ENCODE assay signal across 24 cellular contexts in the genomic region with DNA sequence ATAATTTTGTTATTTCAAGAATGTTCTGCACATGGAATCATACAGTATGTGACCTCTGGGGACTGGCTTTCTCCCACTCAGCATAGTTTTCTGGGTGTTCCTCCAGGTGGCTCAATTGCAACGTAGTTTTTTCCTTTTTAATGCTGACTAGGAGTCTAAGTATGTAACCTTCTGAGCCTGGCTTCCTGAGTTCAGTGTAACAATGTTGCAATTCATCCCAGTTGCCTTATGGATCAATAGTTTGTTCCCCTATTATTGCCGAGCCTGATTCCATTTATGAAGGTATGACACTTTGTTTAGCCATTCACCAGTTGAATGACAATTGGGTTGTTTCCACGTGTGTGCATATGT.
DNase-seq lines count a peak whose midpoint lies in the region; ATAC-seq, FAIRE-seq and TF ChIP-seq lines count a peak whose summit lies in the region.
"Had no signal": no experiment of that assay in that cellular context is flagged by ENCODE, and none has a peak within 500 bp of the region (broad histone marks: within the 10 kb centered on the region; RNA-seq: fewer than 3 reads in every experiment).

No MANE protein-coding gene starts in this region.

- peak overlapping the region; percentile 2 for H3K4me2 ChIP-seq in endothelial cell of umbilical vein (ENCODE audit: insufficient read depth, low read length)
- no peak overlapping the region for H3K4me2 ChIP-seq in HepG2 (ENCODE audit: low read depth, low read length)
- H3K4me2 ChIP-seq: BLaER1, GM23338 had no signal

- DNase-seq in RWPE2 (ENCODE audit: low spot score) = no peak
- peak; percentile 53 for DNase-seq in endothelial cell of umbilical vein (ENCODE audit: low read depth, low spot score)
- no peak for DNase-seq in HepG2 (ENCODE audit: low spot score)
- DNase-seq in urothelium cell line (ENCODE audit: low spot score) = no peak
- DNase-seq in retina = no peak
- no peak for DNase-seq in NCI-H187 treated with DMSO at 0.1 percent for 48 hours (lab: John Stamatoyannopoulos, UW)
- DNase-seq in stimulated activated naive B cell treated with anti-CD40 and anti-IgM and Interleukin-4, amounts not matched to agents 10 μg/mL and 1 μg/mL and 100 μg/mL, for 72 hours = no peak
- DNase-seq: CD4-positive, alpha-beta T cell; COR-L47; DND-41; Karpas-422; MV-4-11; NCI-H1105 treated with DMSO at 0.1 percent for 48 hours; NCI-H2081; NCI-H2171; NCI-H524 treated with DMSO at 0.1 percent for 48 hours; OCI-M1 had no signal

- dilution Hi-C loops in endothelial cell of umbilical vein (cut with MboI; ENCODE audit: extremely low pct_ligation_motif_present, low sequenced_read_pairs) = no loop called here

- H3K36me3 ChIP-seq in RWPE2 (ENCODE audit: low read depth) (peaks cover 21% of the 10 kb centered on the region), endothelial cell of umbilical vein (ENCODE audit: control insufficient read depth in 2 of 2, extremely low read depth in 1 of 2, insufficient read depth in 2 of 2, low read length in 2 of 2) (peaks cover 0 to 8% of the 10 kb centered on the region in 2 experiments), HepG2 (replicated peaks in 1 of 2; ENCODE audit: control insufficient read depth in 1 of 2, insufficient read depth in 2 of 2, low read length in 2 of 2) (peaks cover 13 to 34% of the 10 kb centered on the region in 2 experiments; a peak in 4 of 5 replicates)

- no peak overlapping the region for H2AFZ ChIP-seq in endothelial cell of umbilical vein (ENCODE audit: low read depth, low read length)
- no peak overlapping the region for H2AFZ ChIP-seq in HepG2 (ENCODE audit: low read length)
- H2AFZ ChIP-seq: GM23338 had no signal

- H3K9me1 ChIP-seq in endothelial cell of umbilical vein (replicated peaks; ENCODE audit: control insufficient read depth, extremely low read depth, insufficient read depth, low read length) = no peaks in the 10 kb centered on the region

- H3K79me2 ChIP-seq in endothelial cell of umbilical vein (ENCODE audit: control insufficient read depth, insufficient read depth, low read length) (no peaks in the 10 kb centered on the region), HepG2 (ENCODE audit: insufficient read depth, low read length) (no peaks in the 10 kb centered on the region)

- H3K4me3 Mint-ChIP-seq in stimulated activated naive B cell treated with anti-CD40 and anti-IgM and Interleukin-4, amounts not matched to agents 10 μg/mL and 1 μg/mL and 100 μg/mL, for 72 hours = no peak overlapping the region
- H3K4me3 Mint-ChIP-seq: CD4-positive, alpha-beta T cell; GM23338 had no signal

- H3K27ac ChIP-seq in RWPE2 (ENCODE audit: poor library complexity, severe bottlenecking) (peak overlapping the region; percentile 22), endothelial cell of umbilical vein (ENCODE audit: insufficient read depth, low read depth, low read length) (peak overlapping the region; percentile 61), HepG2 (ENCODE audit: extremely low read length, insufficient read depth, low read length) (no peak overlapping the region)
- H3K27ac ChIP-seq: BLaER1, SJSA1 had no signal

- TF ChIP-seq POLR2A in endothelial cell of umbilical vein (IDR thresholded peaks at IDR 0.05; ENCODE audit: low read depth, low read length) = no peak
- no peak for TF ChIP-seq POLR2A in HepG2 (IDR thresholded peaks at IDR 0.05; ENCODE audit: insufficient read depth in 1 of 2, low read depth in 2 of 2, low read length in 2 of 2)

- no peak for TF ChIP-seq RAD21 in HepG2 (CRISPR knock-in tag; IDR thresholded peaks at IDR 0.05)

- no peaks in the 10 kb centered on the region for H3K27me3 Mint-ChIP-seq in stimulated activated naive B cell treated with anti-CD40 and anti-IgM and Interleukin-4, amounts not matched to agents 10 μg/mL and 1 μg/mL and 100 μg/mL, for 72 hours
- H3K27me3 Mint-ChIP-seq: CD4-positive, alpha-beta T cell had no signal

- BruUV-seq in endothelial cell of umbilical vein (replicated peaks; lab: Mats Ljungman, UMichigan) = no TSS peak
- BruUV-seq in HepG2 (replicated peaks; lab: Mats Ljungman, UMichigan) = no TSS peak

- H3K4me3 ChIP-seq in RWPE2 (ENCODE audit: severe bottlenecking) (no peak overlapping the region), endothelial cell of umbilical vein (replicated peaks in 1 of 3; ENCODE audit: insufficient read depth in 1 of 3, low read depth in 1 of 3, low read length in 3 of 3) (no peak overlapping the region), HepG2 (replicated peaks in 1 of 3; ENCODE audit: insufficient read depth in 1 of 3, low read depth in 2 of 3, low read length in 3 of 3) (no peak overlapping the region)
- H3K4me3 ChIP-seq: BLaER1, GM12878, GM23338, HAP-1, SJSA1 had no signal

- TF ChIP-seq CTCF in RWPE2 (IDR thresholded peaks at IDR 0.05; ENCODE audit: poor library complexity, severe bottlenecking) (no peak), endothelial cell of umbilical vein (IDR thresholded peaks at IDR 0.05; ENCODE audit: extremely low read depth in 1 of 2, insufficient read depth in 1 of 2, low read depth in 1 of 2, low read length in 2 of 2) (no peak), HepG2 (CRISPR knock-in tag; IDR thresholded peaks at IDR 0.05) (no peak)

- WGBS in HepG2 (ENCODE audit: low lambda C conversion rate) = 77% methylated on average over 3 of the region's 3 CpGs

- in situ Hi-C loops in HepG2 (cut with HindIII; ENCODE audit: extremely low pct_ligation_motif_present, low pct_unique_long_range_greater_than_20kb) = no loop called here

- H3K9me3 Mint-ChIP-seq in stimulated activated naive B cell treated with anti-CD40 and anti-IgM and Interleukin-4, amounts not matched to agents 10 μg/mL and 1 μg/mL and 100 μg/mL, for 72 hours = peaks cover 4 to 5% of the 10 kb centered on the region in 2 donors
- H3K9me3 Mint-ChIP-seq: CD4-positive, alpha-beta T cell had no signal

- no peak overlapping the region for H3K27ac Mint-ChIP-seq in stimulated activated naive B cell treated with anti-CD40 and anti-IgM and Interleukin-4, amounts not matched to agents 10 μg/mL and 1 μg/mL and 100 μg/mL, for 72 hours
- H3K27ac Mint-ChIP-seq: CD4-positive, alpha-beta T cell; GM23338 had no signal

- no peaks in the 10 kb centered on the region for H3K9me3 ChIP-seq in RWPE2 (ENCODE audit: severe bottlenecking)
- H3K9me3 ChIP-seq in endothelial cell of umbilical vein (replicated peaks; ENCODE audit: control insufficient read depth, insufficient read depth, low read length) = no peaks in the 10 kb centered on the region
- no peaks in the 10 kb centered on the region for H3K9me3 ChIP-seq in HepG2 (ENCODE audit: low read length)
- H3K9me3 ChIP-seq: HAP-1 had no signal

- H3K9ac ChIP-seq in endothelial cell of umbilical vein (replicated peaks; ENCODE audit: extremely low read depth, insufficient read depth, low read length) (no peak overlapping the region), HepG2 (ENCODE audit: insufficient read depth, low read depth, low read length) (no peak overlapping the region)
- H3K9ac ChIP-seq: BLaER1 had no signal

- ATAC-seq in RWPE2 (ENCODE audit: low read depth) (peak; percentile 50; the same call in 1 of the 3 replicates), HepG2 (peak; percentile 36)
- no peak for ATAC-seq in stimulated activated naive B cell treated with anti-CD40 and anti-IgM and Interleukin-4, amounts not matched to agents 10 μg/mL and 1 μg/mL and 100 μg/mL, for 72 hours (replicated peaks)
- ATAC-seq: GM12878, GM23338, Right ventricle myocardium inferior had no signal

- CTCF ChIA-PET in endothelial cell of umbilical vein (lab: Charles Lee) (interaction anchor here (2.1 kb wide), 1 partner anchor 14 kb away, joined by 6 read pairs; no protein-coding TSS in a partner anchor), HepG2 (lab: Yijun Ruan, JAX; ENCODE audit: low intra/inter-chr PET ratio, low total read pairs) (no interaction called here)

- FAIRE-seq in endothelial cell of umbilical vein (lab: Jason Lieb, UNC) = peak; percentile 82
- no peak for FAIRE-seq in HepG2 (lab: Jason Lieb, UNC)
- FAIRE-seq in urothelium cell line (lab: Jason Lieb, UNC) = peak; percentile 87
- FAIRE-seq: GM12878, RCC 7860 had no signal

- TF ChIP-seq EP300 in HepG2 (IDR thresholded peaks at IDR 0.05; ENCODE audit: low read depth in 2 of 2, low read length in 2 of 2) (no peak), HepG2 (CRISPR knock-in tag; IDR thresholded peaks at IDR 0.05; ENCODE audit: borderline replicate concordance) (no peak)

- POLR2A ChIA-PET in endothelial cell of umbilical vein (lab: Charles Lee) (interaction anchor here (0.6 kb wide), 1 partner anchor 125 kb away, joined by 4 read pairs; no protein-coding TSS in a partner anchor), HepG2 (lab: Yijun Ruan, JAX) (no interaction called here)

- peaks cover 45 to 75% of the 10 kb centered on the region in 2 donors for H3K36me3 Mint-ChIP-seq in stimulated activated naive B cell treated with anti-CD40 and anti-IgM and Interleukin-4, amounts not matched to agents 10 μg/mL and 1 μg/mL and 100 μg/mL, for 72 hours

- intact Hi-C loops in endothelial cell of umbilical vein (cut with micrococcal nuclease) (no loop called here), HepG2 (cut with micrococcal nuclease; ENCODE audit: unreplicated experiment) (no loop called here)

- H3K4me1 Mint-ChIP-seq in stimulated activated naive B cell treated with anti-CD40 and anti-IgM and Interleukin-4, amounts not matched to agents 10 μg/mL and 1 μg/mL and 100 μg/mL, for 72 hours = no peaks in the 10 kb centered on the region
- H3K4me1 Mint-ChIP-seq: GM23338 had no signal

- H4K20me1 ChIP-seq in endothelial cell of umbilical vein (replicated peaks; ENCODE audit: control insufficient read depth, extremely low read depth, insufficient read depth, low read length) = no peaks in the 10 kb centered on the region
- H4K20me1 ChIP-seq in HepG2 (ENCODE audit: insufficient read depth, low read length) = no peaks in the 10 kb centered on the region

- H3K4me1 ChIP-seq in RWPE2 (ENCODE audit: insufficient read depth, poor library complexity, severe bottlenecking) (no peaks in the 10 kb centered on the region), endothelial cell of umbilical vein (ENCODE audit: control insufficient read depth, extremely low read depth, insufficient read depth, low read length) (peaks cover 13% of the 10 kb centered on the region), HepG2 (ENCODE audit: insufficient read depth, low read length) (no peaks in the 10 kb centered on the region)
- H3K4me1 ChIP-seq: HAP-1, SJSA1 had no signal

- H3K27me3 ChIP-seq in RWPE2 (ENCODE audit: insufficient read depth, poor library complexity, severe bottlenecking) (no peaks in the 10 kb centered on the region), endothelial cell of umbilical vein (ENCODE audit: control insufficient read depth in 2 of 2, insufficient read depth in 2 of 2, low read length in 2 of 2) (no peaks in the 10 kb centered on the region), HepG2 (ENCODE audit: control insufficient read depth in 1 of 2, insufficient read depth in 2 of 2, low read length in 2 of 2) (no peaks in the 10 kb centered on the region)
- H3K27me3 ChIP-seq: BLaER1, SJSA1 had no signal

TF ChIP-seq in endothelial cell of umbilical vein, 7 proteins besides CTCF, POLR2A, EP300 and RAD21 (continues in another document):
- no peak for TF ChIP-seq FOS (IDR thresholded peaks at IDR 0.05; ENCODE audit: borderline replicate concordance, insufficient read depth, low read length)

TF ChIP-seq in HepG2, 621 proteins besides CTCF, POLR2A, EP300 and RAD21 (continues in another document):
- TF ChIP-seq MAFK (conservative IDR thresholded peaks at IDR 0.05 in 1 of 2, IDR thresholded peaks at IDR 0.05 in 1 of 2; ENCODE audit: low read length in 2 of 2) (peak in 1 of 2 experiments; percentile 23; a peak in 1 of 4 replicates), CEBPG (CRISPR knock-in tag; IDR thresholded peaks at IDR 0.05) (peak; percentile 14; the same call in 1 of the 2 replicates)

Comparison
In these comparisons a context has a peak if more than half of its experiments do, and no peak if none do; other contexts are left out.
1. ATAC-seq: peak in RWPE2 (single experiment) and HepG2 (single experiment); none in stimulated activated naive B cell treated with anti-CD40 and anti-IgM and Interleukin-4, amounts not matched to agents 10 μg/mL and 1 μg/mL and 100 μg/mL, for 72 hours (0 of 2).